ENCODE assay signal across 1 cellular context in the genomic region with DNA sequence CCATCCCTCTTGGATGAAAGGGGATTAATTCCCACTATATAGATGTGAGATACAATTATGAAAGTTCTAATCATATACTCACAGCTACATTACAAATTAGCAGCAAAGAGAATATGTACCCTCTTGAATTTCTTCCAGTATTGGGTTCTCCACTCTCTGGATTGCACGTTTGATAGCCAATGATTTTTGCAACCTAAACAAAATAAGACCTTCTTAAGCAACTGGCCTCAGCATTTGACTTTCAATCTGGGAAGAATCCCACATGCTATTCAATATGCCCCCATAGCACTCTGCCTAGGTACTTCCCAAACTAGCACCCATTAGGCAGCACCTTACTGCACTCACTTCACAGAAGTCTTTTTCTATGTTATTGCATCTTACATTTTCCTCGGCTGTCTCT.
TF ChIP-seq lines count a peak whose summit lies in the region.

No MANE protein-coding gene starts in this region.

TF ChIP-seq in IMR-90, 13 proteins besides CTCF, POLR2A, EP300 and RAD21:
- TF ChIP-seq CEBPB (IDR thresholded peaks at IDR 0.05; ENCODE audit: low read depth, low read length), result no peak
- TF ChIP-seq MAFK (IDR thresholded peaks at IDR 0.05; ENCODE audit: low read depth, low read length), result peak; percentile 40; the same call in 1 of the 2 replicates
